Comparison of ENCODE assay signal across 1 cellular context in the genomic region with DNA sequence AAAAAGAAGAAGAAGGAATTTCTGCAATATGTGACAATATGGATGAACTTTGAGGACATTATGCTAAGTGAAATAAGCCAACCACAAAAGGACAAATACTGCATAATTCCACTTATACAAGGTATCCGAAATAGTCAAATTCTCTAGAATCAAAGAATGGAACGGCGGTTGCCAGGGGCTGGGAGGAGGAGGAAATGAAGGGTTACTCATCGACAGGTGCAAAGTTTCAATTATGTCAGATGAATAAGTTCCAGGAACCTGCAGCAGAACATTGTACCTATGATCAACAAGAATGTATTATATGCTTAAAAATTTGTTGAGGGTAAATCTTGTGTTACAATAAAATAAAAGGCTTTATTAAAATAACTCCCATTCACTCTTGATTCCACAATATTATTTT.
TF ChIP-seq lines count a peak whose summit lies in the region.

No MANE protein-coding gene starts in this region.

TF ChIP-seq in GM23338, 12 proteins besides CTCF, POLR2A, EP300 and RAD21 (continued from another document):
- TF ChIP-seq, protein P1, sequence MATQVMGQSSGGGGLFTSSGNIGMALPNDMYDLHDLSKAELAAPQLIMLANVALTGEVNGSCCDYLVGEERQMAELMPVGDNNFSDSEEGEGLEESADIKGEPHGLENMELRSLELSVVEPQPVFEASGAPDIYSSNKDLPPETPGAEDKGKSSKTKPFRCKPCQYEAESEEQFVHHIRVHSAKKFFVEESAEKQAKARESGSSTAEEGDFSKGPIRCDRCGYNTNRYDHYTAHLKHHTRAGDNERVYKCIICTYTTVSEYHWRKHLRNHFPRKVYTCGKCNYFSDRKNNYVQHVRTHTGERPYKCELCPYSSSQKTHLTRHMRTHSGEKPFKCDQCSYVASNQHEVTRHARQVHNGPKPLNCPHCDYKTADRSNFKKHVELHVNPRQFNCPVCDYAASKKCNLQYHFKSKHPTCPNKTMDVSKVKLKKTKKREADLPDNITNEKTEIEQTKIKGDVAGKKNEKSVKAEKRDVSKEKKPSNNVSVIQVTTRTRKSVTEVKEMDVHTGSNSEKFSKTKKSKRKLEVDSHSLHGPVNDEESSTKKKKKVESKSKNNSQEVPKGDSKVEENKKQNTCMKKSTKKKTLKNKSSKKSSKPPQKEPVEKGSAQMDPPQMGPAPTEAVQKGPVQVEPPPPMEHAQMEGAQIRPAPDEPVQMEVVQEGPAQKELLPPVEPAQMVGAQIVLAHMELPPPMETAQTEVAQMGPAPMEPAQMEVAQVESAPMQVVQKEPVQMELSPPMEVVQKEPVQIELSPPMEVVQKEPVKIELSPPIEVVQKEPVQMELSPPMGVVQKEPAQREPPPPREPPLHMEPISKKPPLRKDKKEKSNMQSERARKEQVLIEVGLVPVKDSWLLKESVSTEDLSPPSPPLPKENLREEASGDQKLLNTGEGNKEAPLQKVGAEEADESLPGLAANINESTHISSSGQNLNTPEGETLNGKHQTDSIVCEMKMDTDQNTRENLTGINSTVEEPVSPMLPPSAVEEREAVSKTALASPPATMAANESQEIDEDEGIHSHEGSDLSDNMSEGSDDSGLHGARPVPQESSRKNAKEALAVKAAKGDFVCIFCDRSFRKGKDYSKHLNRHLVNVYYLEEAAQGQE (IDR thresholded peaks at IDR 0.05; ENCODE audit: unreplicated experiment): no peak
- TF ChIP-seq POLR2AphosphoS5 (IDR thresholded peaks at IDR 0.05; ENCODE audit: low read depth) (no peak), NANOG (IDR thresholded peaks at IDR 0.05; ENCODE audit: borderline replicate concordance) (no peak)
